ENCODE assay signal across 29 cellular contexts in genomic region chrX:17544831-17545230, GRCh38.
"Had no signal": no experiment of that assay in that cellular context is flagged by ENCODE, and none has a peak within 500 bp of the region (broad histone marks: within the 10 kb centered on the region; RNA-seq: fewer than 3 reads in every experiment).

No MANE protein-coding gene starts in this region.

- DNase-seq: activated CD4-positive, alpha-beta memory T cell treated with anti-CD3 and anti-CD28 coated beads, Interleukin-2, amount 10 ng/mL, durations not matched to agents 7 days and 5 days; activated CD4-positive, alpha-beta T cell treated with anti-CD3 and anti-CD28 coated beads, Interleukin-2, amount 10 ng/mL, durations not matched to agents 24 days and 14 days; activated CD4-positive, CD25-positive, alpha-beta regulatory T cell treated with anti-CD3 and anti-CD28 coated beads, Interleukin-2, amount 50 U/mL, for 72 hours; activated CD8-positive, alpha-beta memory T cell treated with anti-CD3 and anti-CD28 coated beads, Interleukin-2, amount 50 U/mL, for 48 hours; activated gamma-delta T cell; activated naive CD4-positive, alpha-beta T cell treated with anti-CD3 and anti-CD28 coated beads, Interleukin-2, amount 50 U/mL, for 16 hours; activated T-cell treated with anti-CD3 and anti-CD28 coated beads, Interleukin-2, amount 50 U/mL, for 24 hours; amygdala; central memory CD4-positive, alpha-beta T cell; foreskin keratinocyte; islet precursor cell; left lung; lower lobe of right lung; mesendoderm; nephron progenitor cell; right lobe of liver; stimulated activated CD4-positive, alpha-beta T cell treated with anti-CD3 and anti-CD28 coated beads, Interleukin-4, amount 100 ng/mL, for 24 hours; stimulated activated naive CD8-positive, alpha-beta T cell treated with anti-CD3 and anti-CD28 coated beads, Interleukin-15, amount 100 ng/mL, for 72 hours; substantia nigra; T-helper 17 cell; T1000; thyroid gland; upper lobe of left lung had no signal

- H3K4me1 Mint-ChIP-seq: stimulated activated memory B cell treated with anti-CD40 and anti-IgM and Interleukin-4, amounts not matched to agents 10 μg/mL and 1 μg/mL and 100 μg/mL, for 72 hours had no signal

- H3K36me3 Mint-ChIP-seq: stimulated activated memory B cell treated with anti-CD40 and anti-IgM and Interleukin-4, amounts not matched to agents 10 μg/mL and 1 μg/mL and 100 μg/mL, for 72 hours had no signal

- H3K9me3 Mint-ChIP-seq: activated CD4-positive, alpha-beta memory T cell treated with anti-CD3 and anti-CD28 coated beads, Interleukin-2, amount 10 ng/mL, durations not matched to agents 7 days and 5 days; activated CD4-positive, alpha-beta T cell treated with anti-CD3 and anti-CD28 coated beads, Interleukin-2, amount 10 ng/mL, durations not matched to agents 24 days and 14 days; activated T-cell treated with anti-CD3 and anti-CD28 coated beads, Interleukin-2, amount 50 U/mL, for 24 hours; dendritic cell treated with granulocyte-macrophage colony-stimulating factor and Interleukin-4, amounts not matched to agents 40 ng/mL and 50 ng/mL, for 4 days; nephron progenitor cell; stimulated activated memory B cell treated with anti-CD40 and anti-IgM and Interleukin-4, amounts not matched to agents 10 μg/mL and 1 μg/mL and 100 μg/mL, for 72 hours; stimulated activated naive CD8-positive, alpha-beta T cell treated with anti-CD3 and anti-CD28 coated beads, Interleukin-15, amount 100 ng/mL, for 72 hours had no signal

- H3K27me3 ChIP-seq: esophagus muscularis mucosa, foreskin keratinocyte, left lung, neutrophil, right lobe of liver, thyroid gland, upper lobe of left lung, vagina had no signal

- H3K9me3 ChIP-seq: breast epithelium, esophagus muscularis mucosa, left lung, lower lobe of right lung, neutrophil, right lobe of liver, thyroid gland, upper lobe of left lung, vagina had no signal

- H3K36me3 ChIP-seq: breast epithelium, esophagus muscularis mucosa, left lung, lower lobe of right lung, neutrophil, right lobe of liver, thyroid gland, upper lobe of left lung, vagina had no signal

- H3K4me3 Mint-ChIP-seq: activated CD4-positive, alpha-beta memory T cell treated with anti-CD3 and anti-CD28 coated beads, Interleukin-2, amount 10 ng/mL, durations not matched to agents 7 days and 5 days; activated CD4-positive, alpha-beta T cell treated with anti-CD3 and anti-CD28 coated beads, Interleukin-2, amount 10 ng/mL, durations not matched to agents 24 days and 14 days; activated T-cell treated with anti-CD3 and anti-CD28 coated beads, Interleukin-2, amount 50 U/mL, for 24 hours; dendritic cell treated with granulocyte-macrophage colony-stimulating factor and Interleukin-4, amounts not matched to agents 40 ng/mL and 50 ng/mL, for 4 days; nephron progenitor cell; stimulated activated memory B cell treated with anti-CD40 and anti-IgM and Interleukin-4, amounts not matched to agents 10 μg/mL and 1 μg/mL and 100 μg/mL, for 72 hours; stimulated activated naive CD8-positive, alpha-beta T cell treated with anti-CD3 and anti-CD28 coated beads, Interleukin-15, amount 100 ng/mL, for 72 hours; T-helper 17 cell had no signal

- H3K27ac Mint-ChIP-seq: activated CD4-positive, alpha-beta memory T cell treated with anti-CD3 and anti-CD28 coated beads, Interleukin-2, amount 10 ng/mL, durations not matched to agents 7 days and 5 days; activated CD4-positive, alpha-beta T cell treated with anti-CD3 and anti-CD28 coated beads, Interleukin-2, amount 10 ng/mL, durations not matched to agents 24 days and 14 days; activated T-cell treated with anti-CD3 and anti-CD28 coated beads, Interleukin-2, amount 50 U/mL, for 24 hours; dendritic cell treated with granulocyte-macrophage colony-stimulating factor and Interleukin-4, amounts not matched to agents 40 ng/mL and 50 ng/mL, for 4 days; nephron progenitor cell; stimulated activated memory B cell treated with anti-CD40 and anti-IgM and Interleukin-4, amounts not matched to agents 10 μg/mL and 1 μg/mL and 100 μg/mL, for 72 hours; stimulated activated naive CD8-positive, alpha-beta T cell treated with anti-CD3 and anti-CD28 coated beads, Interleukin-15, amount 100 ng/mL, for 72 hours; T-helper 17 cell had no signal

- H3K27me3 Mint-ChIP-seq: activated CD4-positive, alpha-beta memory T cell treated with anti-CD3 and anti-CD28 coated beads, Interleukin-2, amount 10 ng/mL, durations not matched to agents 7 days and 5 days; stimulated activated naive CD8-positive, alpha-beta T cell treated with anti-CD3 and anti-CD28 coated beads, Interleukin-15, amount 100 ng/mL, for 72 hours; T-helper 17 cell had no signal

- H3K4me3 ChIP-seq: breast epithelium, esophagus muscularis mucosa, left lung, lower lobe of right lung, right lobe of liver, thyroid gland, upper lobe of left lung, vagina had no signal

- H3K27ac ChIP-seq: breast epithelium, esophagus muscularis mucosa, foreskin keratinocyte, left lung, lower lobe of right lung, neutrophil, right lobe of liver, thyroid gland, upper lobe of left lung, vagina had no signal

- ATAC-seq: foreskin keratinocyte; left lung; lower lobe of right lung; stimulated activated memory B cell treated with anti-CD40 and anti-IgM and Interleukin-4, amounts not matched to agents 10 μg/mL and 1 μg/mL and 100 μg/mL, for 72 hours; stimulated activated naive CD8-positive, alpha-beta T cell treated with anti-CD3 and anti-CD28 coated beads, Interleukin-15, amount 100 ng/mL, for 72 hours; T-helper 17 cell had no signal

- H3K4me1 ChIP-seq: breast epithelium, left lung, lower lobe of right lung, right lobe of liver, upper lobe of left lung had no signal
